8 cellular contexts compared by ENCODE assay signal in genomic region chr3:17179381-17180205, GRCh38.
DNase-seq lines count a peak whose midpoint lies in the region; ATAC-seq and TF ChIP-seq lines count a peak whose summit lies in the region.

No MANE protein-coding gene starts in this region.

- no peak overlapping the region for H3K4me3 Mint-ChIP-seq in Calu3 (ENCODE audit: low read depth, unreplicated experiment)

- H3K27me3 Mint-ChIP-seq in Calu3 (ENCODE audit: unreplicated experiment), result no peaks in the 10 kb centered on the region

- CTCF ChIA-PET in Calu3 (lab: Charles Lee), result no interaction called here

- no peak overlapping the region for H3K27ac Mint-ChIP-seq in Calu3 (ENCODE audit: unreplicated experiment)

- H3K4me1 Mint-ChIP-seq in Calu3 (ENCODE audit: low read depth, unreplicated experiment), result no peaks in the 10 kb centered on the region

- DNase-seq in NCI-H2171 (lab: John Stamatoyannopoulos, UW), result peak; percentile 52
- peak; percentile 13 for DNase-seq in iris pigment epithelial cell (ENCODE audit: low read depth)
- no peak for DNase-seq in pons (ENCODE audit: low spot score)
- no peak for DNase-seq in hippocampal formation (lab: John Stamatoyannopoulos, UW)
- no peak for DNase-seq in activated CD8-positive, alpha-beta memory T cell treated with anti-CD3 and anti-CD28 coated beads, Interleukin-2, amount 50 U/mL, for 4 hours
- DNase-seq in Calu3, result no peak

- H3K9me3 Mint-ChIP-seq in Calu3 (ENCODE audit: low read depth, unreplicated experiment), result no peaks in the 10 kb centered on the region

- intact Hi-C loops in Calu3 (cut with micrococcal nuclease; ENCODE audit: unreplicated experiment), result no loop called here

- no peaks in the 10 kb centered on the region for H3K36me3 Mint-ChIP-seq in Calu3 (ENCODE audit: insufficient read depth, unreplicated experiment)

- TF ChIP-seq POLR2A in GM18505 (IDR thresholded peaks at IDR 0.05; ENCODE audit: borderline replicate concordance, extremely low read depth, insufficient read depth, insufficient read length), result no peak

- ATAC-seq in GM18505 (IDR thresholded peaks at IDR 0.05; ENCODE audit: unreplicated experiment), result peak; percentile 46
- peak; percentile 73 for ATAC-seq in HG02642 (IDR thresholded peaks at IDR 0.05; ENCODE audit: poor library complexity, unreplicated experiment)

- TF ChIP-seq CTCF in Calu3 (IDR thresholded peaks at IDR 0.05; ENCODE audit: unreplicated experiment), result no peak

- no TSS peak for BruUV-seq in Calu3 (replicated peaks; lab: Mats Ljungman, UMichigan)

Comparison
In these comparisons a context has a peak if more than half of its experiments do, and no peak if none do; other contexts are left out.
1. DNase-seq: peak in NCI-H2171 (single experiment) and iris pigment epithelial cell (single experiment); none in pons (single experiment), hippocampal formation (0 of 2), activated CD8-positive, alpha-beta memory T cell treated with anti-CD3 and anti-CD28 coated beads, Interleukin-2, amount 50 U/mL, for 4 hours (single experiment) and Calu3 (single experiment).